Comparison of ENCODE assay signal across 14 cellular contexts in the genomic region with DNA sequence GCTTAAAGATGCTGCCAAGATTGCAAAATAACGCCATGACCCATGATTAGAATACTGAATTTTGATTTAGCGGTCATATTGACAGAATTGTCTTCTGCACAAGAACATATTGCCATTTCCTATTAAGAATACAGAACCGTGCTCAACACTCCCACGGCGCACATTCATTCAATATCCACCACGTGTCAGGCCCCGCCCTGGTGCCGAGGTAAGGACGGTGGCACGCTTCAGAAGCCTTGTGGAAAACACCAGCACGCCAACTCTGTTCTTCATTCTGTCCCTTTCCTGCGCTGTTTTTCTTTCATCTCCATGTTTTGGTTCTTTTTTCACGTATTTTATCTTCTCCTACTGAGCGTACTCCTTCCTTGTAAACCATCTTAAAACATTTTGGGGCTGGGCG.
DNase-seq lines count a peak whose midpoint lies in the region; ATAC-seq, FAIRE-seq and TF ChIP-seq lines count a peak whose summit lies in the region.
"Had no signal": no experiment of that assay in that cellular context is flagged by ENCODE, and none has a peak within 500 bp of the region (broad histone marks: within the 10 kb centered on the region; RNA-seq: fewer than 3 reads in every experiment).

No MANE protein-coding gene starts in this region.

- no peaks in the 10 kb centered on the region for H3K9me3 Mint-ChIP-seq in CD8-positive, alpha-beta memory T cell

- peak overlapping the region; percentile 54; the same call in 1 of the 2 replicates for H2AFZ ChIP-seq in OCI-LY3 (ENCODE audit: low read depth, low read length)
- H2AFZ ChIP-seq in endothelial cell of umbilical vein (ENCODE audit: low read depth, low read length), result no peak overlapping the region

- no peak for TF ChIP-seq CTCF in OCI-LY3 (IDR thresholded peaks at IDR 0.05; ENCODE audit: low read depth, low read length)
- TF ChIP-seq CTCF in endothelial cell of umbilical vein (IDR thresholded peaks at IDR 0.05; ENCODE audit: extremely low read depth in 1 of 2, insufficient read depth in 1 of 2, low read depth in 1 of 2, low read length in 2 of 2), result no peak

- CTCF ChIA-PET in CD8-positive, alpha-beta memory T cell (lab: Charles Lee), result no interaction called here
- CTCF ChIA-PET in endothelial cell of umbilical vein (lab: Charles Lee), result interaction anchor here (1.3 kb wide), 1 partner anchor 31 kb away, joined by 3 read pairs; no protein-coding TSS in a partner anchor

- peak overlapping the region; percentile 24; the same call in 1 of the 2 replicates for H3K9ac ChIP-seq in OCI-LY3 (ENCODE audit: low read length)
- H3K9ac ChIP-seq in endothelial cell of umbilical vein (replicated peaks; ENCODE audit: extremely low read depth, insufficient read depth, low read length), result no peak overlapping the region
- H3K9ac ChIP-seq in skeletal muscle satellite cell (ENCODE audit: low read depth, low read length), result peak overlapping the region; percentile 28

- no peak overlapping the region for H3K4me3 ChIP-seq in CD8-positive, alpha-beta memory T cell (ENCODE audit: low read length)
- H3K4me3 ChIP-seq in OCI-LY3 (ENCODE audit: low read length), result peak overlapping the region; percentile 71
- no peak overlapping the region for H3K4me3 ChIP-seq in endothelial cell of umbilical vein (replicated peaks in 1 of 3; ENCODE audit: insufficient read depth in 1 of 3, low read depth in 1 of 3, low read length in 3 of 3)
- H3K4me3 ChIP-seq in skeletal muscle satellite cell (ENCODE audit: low read length), result no peak overlapping the region
- H3K4me3 ChIP-seq: colonic mucosa had no signal

- no peaks in the 10 kb centered on the region for H3K36me3 ChIP-seq in CD8-positive, alpha-beta memory T cell (ENCODE audit: insufficient read depth, low read length)
- no peaks in the 10 kb centered on the region for H3K36me3 ChIP-seq in OCI-LY3 (replicated peaks; ENCODE audit: low read depth, low read length)
- no peaks in the 10 kb centered on the region for H3K36me3 ChIP-seq in endothelial cell of umbilical vein (ENCODE audit: control insufficient read depth in 2 of 2, extremely low read depth in 1 of 2, insufficient read depth in 2 of 2, low read length in 2 of 2)
- no peaks in the 10 kb centered on the region for H3K36me3 ChIP-seq in skeletal muscle satellite cell (ENCODE audit: insufficient read depth, low read length)
- H3K36me3 ChIP-seq: colonic mucosa had no signal

- FAIRE-seq in endothelial cell of umbilical vein (lab: Jason Lieb, UNC), result peak; percentile 15
- FAIRE-seq: H1, islet of Langerhans had no signal

- H4K20me1 ChIP-seq in OCI-LY3 (ENCODE audit: insufficient read depth, low read length) (no peaks in the 10 kb centered on the region), endothelial cell of umbilical vein (replicated peaks; ENCODE audit: control insufficient read depth, extremely low read depth, insufficient read depth, low read length) (no peaks in the 10 kb centered on the region)

- H3K79me2 ChIP-seq in OCI-LY3 (ENCODE audit: low read length), result no peaks in the 10 kb centered on the region
- H3K79me2 ChIP-seq in endothelial cell of umbilical vein (ENCODE audit: control insufficient read depth, insufficient read depth, low read length), result no peaks in the 10 kb centered on the region

- peaks cover 3 to 9% (median 6%) of the 10 kb centered on the region in 3 donors for H3K36me3 Mint-ChIP-seq in CD8-positive, alpha-beta memory T cell
- H3K36me3 Mint-ChIP-seq: CD14-positive monocyte had no signal

- H3K9me3 ChIP-seq in CD8-positive, alpha-beta memory T cell (ENCODE audit: low read length), result no peaks in the 10 kb centered on the region
- H3K9me3 ChIP-seq in OCI-LY3 (ENCODE audit: insufficient read depth, low read length) (no peaks in the 10 kb centered on the region), endothelial cell of umbilical vein (replicated peaks; ENCODE audit: control insufficient read depth, insufficient read depth, low read length) (no peaks in the 10 kb centered on the region), skeletal muscle satellite cell (replicated peaks; ENCODE audit: low read length) (no peaks in the 10 kb centered on the region)
- H3K9me3 ChIP-seq: colonic mucosa had no signal

- dilution Hi-C loops in endothelial cell of umbilical vein (cut with MboI; ENCODE audit: extremely low pct_ligation_motif_present, low sequenced_read_pairs), result no loop called here

- H3K27ac ChIP-seq in CD8-positive, alpha-beta memory T cell (ENCODE audit: low read depth, low read length), result no peak overlapping the region
- peak overlapping the region; percentile 40 for H3K27ac ChIP-seq in OCI-LY3 (ENCODE audit: low read length)
- H3K27ac ChIP-seq in endothelial cell of umbilical vein (ENCODE audit: insufficient read depth, low read depth, low read length), result peak overlapping the region; percentile 48
- H3K27ac ChIP-seq: colonic mucosa had no signal

- H3K9me1 ChIP-seq in endothelial cell of umbilical vein (replicated peaks; ENCODE audit: control insufficient read depth, extremely low read depth, insufficient read depth, low read length), result no peaks in the 10 kb centered on the region

- POLR2A ChIA-PET in CD8-positive, alpha-beta memory T cell (lab: Charles Lee), result no interaction called here
- POLR2A ChIA-PET in endothelial cell of umbilical vein (lab: Charles Lee), result no interaction called here

- peak overlapping the region in 6 of 8 donors; percentile 6 to 78 (median 60) for H3K27ac Mint-ChIP-seq in CD8-positive, alpha-beta memory T cell
- H3K27ac Mint-ChIP-seq: activated naive CD4-positive, alpha-beta T cell treated with anti-CD3 and anti-CD28 coated beads, Interleukin-2, amount 10 ng/mL, durations not matched to agents 7 days and 5 days; CD14-positive monocyte had no signal

- peaks cover 0 to 3% of the 10 kb centered on the region in 2 donors for H3K27me3 Mint-ChIP-seq in CD8-positive, alpha-beta memory T cell

- no peaks in the 10 kb centered on the region for H3K27me3 ChIP-seq in CD8-positive, alpha-beta memory T cell (ENCODE audit: insufficient read depth, low read length, poor library complexity, severe bottlenecking)
- H3K27me3 ChIP-seq in OCI-LY3 (ENCODE audit: low read depth, low read length) (peaks cover 3% of the 10 kb centered on the region), endothelial cell of umbilical vein (ENCODE audit: control insufficient read depth in 2 of 2, insufficient read depth in 2 of 2, low read length in 2 of 2) (no peaks in the 10 kb centered on the region), skeletal muscle satellite cell (ENCODE audit: control insufficient read depth, insufficient read depth, low read length) (no peaks in the 10 kb centered on the region)
- H3K27me3 ChIP-seq: colonic mucosa had no signal

- no peak for DNase-seq in CD8-positive, alpha-beta memory T cell
- DNase-seq in endothelial cell of umbilical vein (ENCODE audit: low read depth, low spot score) (no peak), DMS79 (lab: John Stamatoyannopoulos, UW) (no peak), GM19238 (ENCODE audit: insufficient read length, low spot score) (no peak), NCI-H82 (lab: John Stamatoyannopoulos, UW) (no peak)
- DNase-seq: NCI-H1930 had no signal

- ATAC-seq in HG03469 (IDR thresholded peaks at IDR 0.05; ENCODE audit: unreplicated experiment), result no peak

- intact Hi-C loops in endothelial cell of umbilical vein (cut with micrococcal nuclease), result loop anchor here (1.0 kb wide), 1 partner anchor 27 kb away; no protein-coding TSS in a partner anchor

- no TSS peak for BruUV-seq in endothelial cell of umbilical vein (replicated peaks; lab: Mats Ljungman, UMichigan)

- H3K4me2 ChIP-seq in OCI-LY3 (ENCODE audit: low read length) (peak overlapping the region; percentile 99), endothelial cell of umbilical vein (ENCODE audit: insufficient read depth, low read length) (no peak overlapping the region), skeletal muscle satellite cell (ENCODE audit: low read length) (peak overlapping the region; percentile 58)

- peaks cover 25 to 33% (median 31%) of the 10 kb centered on the region in 3 donors for H3K4me1 Mint-ChIP-seq in CD8-positive, alpha-beta memory T cell

- H3K4me3 Mint-ChIP-seq in CD8-positive, alpha-beta memory T cell, result peak overlapping the region in 6 of 7 donors; percentile 75 to 84 (median 81)
- H3K4me3 Mint-ChIP-seq: activated naive CD4-positive, alpha-beta T cell treated with anti-CD3 and anti-CD28 coated beads, Interleukin-2, amount 10 ng/mL, durations not matched to agents 7 days and 5 days; CD14-positive monocyte had no signal

- no peak for TF ChIP-seq POLR2A in endothelial cell of umbilical vein (IDR thresholded peaks at IDR 0.05; ENCODE audit: low read depth, low read length)

- peaks cover 14% of the 10 kb centered on the region for H3K4me1 ChIP-seq in CD8-positive, alpha-beta memory T cell (ENCODE audit: insufficient read depth, low read length)
- H3K4me1 ChIP-seq in OCI-LY3 (ENCODE audit: low read length) (peaks cover 27% of the 10 kb centered on the region), endothelial cell of umbilical vein (ENCODE audit: control insufficient read depth, extremely low read depth, insufficient read depth, low read length) (peaks cover 17% of the 10 kb centered on the region), skeletal muscle satellite cell (ENCODE audit: control insufficient read depth, insufficient read depth, low read length) (peaks cover 24% of the 10 kb centered on the region)

TF ChIP-seq in endothelial cell of umbilical vein, 7 proteins besides CTCF, POLR2A, EP300 and RAD21:
- no peak for TF ChIP-seq EZH2 (IDR thresholded peaks at IDR 0.05; ENCODE audit: borderline replicate concordance, low read depth, low read length, severe bottlenecking)
- no peak for TF ChIP-seq FOS (IDR thresholded peaks at IDR 0.05; ENCODE audit: borderline replicate concordance, insufficient read depth, low read length)
- TF ChIP-seq, protein P1, sequence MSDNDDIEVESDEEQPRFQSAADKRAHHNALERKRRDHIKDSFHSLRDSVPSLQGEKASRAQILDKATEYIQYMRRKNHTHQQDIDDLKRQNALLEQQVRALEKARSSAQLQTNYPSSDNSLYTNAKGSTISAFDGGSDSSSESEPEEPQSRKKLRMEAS (IDR thresholded peaks at IDR 0.05; ENCODE audit: insufficient read depth, insufficient read length), result no peak
- TF ChIP-seq JUN (IDR thresholded peaks at IDR 0.05; ENCODE audit: borderline replicate concordance, insufficient read depth, insufficient read length, low read depth), result no peak
- TF ChIP-seq POLR2AphosphoS5 (IDR thresholded peaks at IDR 0.05; ENCODE audit: insufficient read depth, low read depth, low read length), result no peak
- TF ChIP-seq MYC (IDR thresholded peaks at IDR 0.05; ENCODE audit: low read depth, low read length), result no peak
- no peak for TF ChIP-seq GATA2 (IDR thresholded peaks at IDR 0.05; ENCODE audit: insufficient read depth, insufficient read length, low read depth, low read length)
TF ChIP-seq in endothelial cell of umbilical vein: peak in this region for 0.
